1 cellular context compared by ENCODE assay signal in the genomic region with DNA sequence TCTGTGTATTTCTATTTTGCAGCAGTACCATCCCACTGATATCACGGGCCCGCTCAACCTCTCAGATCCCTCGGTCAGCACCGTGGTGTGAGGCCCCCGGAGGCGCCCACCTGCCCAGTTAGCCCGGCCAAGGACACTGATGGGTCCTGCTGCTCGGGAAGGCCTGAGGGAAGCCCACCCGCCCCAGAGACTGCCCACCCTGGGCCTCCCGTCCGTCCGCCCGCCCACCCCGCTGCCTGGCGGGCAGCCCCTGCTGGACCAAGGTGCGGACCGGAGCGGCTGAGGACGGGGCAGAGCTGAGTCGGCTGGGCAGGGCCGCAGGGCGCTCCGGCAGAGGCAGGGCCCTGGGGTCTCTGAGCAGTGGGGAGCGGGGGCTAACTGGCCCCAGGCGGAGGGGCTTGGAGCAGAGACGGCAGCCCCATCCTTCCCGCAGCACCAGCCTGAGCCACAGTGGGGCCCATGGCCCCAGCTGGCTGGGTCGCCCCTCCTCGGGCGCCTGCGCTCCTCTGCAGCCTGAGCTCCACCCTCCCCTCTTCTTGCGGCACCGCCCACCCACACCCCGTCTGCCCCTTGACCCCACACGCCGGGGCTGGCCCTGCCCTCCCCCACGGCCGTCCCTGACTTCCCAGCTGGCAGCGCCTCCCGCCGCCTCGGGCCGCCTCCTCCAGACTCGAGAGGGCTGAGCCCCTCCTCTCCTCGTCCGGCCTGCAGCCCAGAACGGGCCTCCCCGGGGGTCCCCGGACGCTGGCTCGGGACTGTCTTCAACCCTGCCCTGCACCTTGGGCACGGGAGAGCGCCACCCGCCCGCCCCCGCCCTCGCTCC.
A peak's percentile ranks its signal among the peaks of the same experiment; 100 is the strongest.
TF ChIP-seq lines count a peak whose summit lies in the region.

No MANE protein-coding gene starts in this region.

TF ChIP-seq in HEK293, 187 proteins besides CTCF, POLR2A, EP300 and RAD21 (continued from another document and continues in another):
- TF ChIP-seq ZBTB8A (tag by site-specific recombination; IDR thresholded peaks at IDR 0.05) (no peak; the same call in 1 of the 2 replicates), ZNF521 (tag by site-specific recombination; IDR thresholded peaks at IDR 0.05) (no peak), ZNF48 (tag by site-specific recombination; IDR thresholded peaks at IDR 0.05) (no peak), KLF1 (tag by site-specific recombination; IDR thresholded peaks at IDR 0.05) (peak; percentile 100), ZNF701 (tag by site-specific recombination; IDR thresholded peaks at IDR 0.05) (no peak), ZNF239 (tag by site-specific recombination; IDR thresholded peaks at IDR 0.05) (no peak), ZNF138 (tag by site-specific recombination; IDR thresholded peaks at IDR 0.05; ENCODE audit: borderline replicate concordance) (no peak), SP3 (tag by site-specific recombination; IDR thresholded peaks at IDR 0.05) (peak; percentile 90), SCRT2 (tag by site-specific recombination; IDR thresholded peaks at IDR 0.05) (no peak), ZNF777 (tag by site-specific recombination; IDR thresholded peaks at IDR 0.05; ENCODE audit: borderline replicate concordance) (no peak), ZFHX2 (tag by site-specific recombination; conservative IDR thresholded peaks at IDR 0.05) (peak; percentile 89), ZNF530 (tag by site-specific recombination; IDR thresholded peaks at IDR 0.05; ENCODE audit: low read depth) (no peak), WT1 (tag by site-specific recombination; IDR thresholded peaks at IDR 0.05) (peak; percentile 58), OSR2 (tag by site-specific recombination; IDR thresholded peaks at IDR 0.05) (0 out of 2 replicates have a peak, but pooled peaks have one; percentile 28), BCL11A (tag by site-specific recombination; IDR thresholded peaks at IDR 0.05; ENCODE audit: low read depth) (peak; percentile 77), ZFP37 (tag by site-specific recombination; IDR thresholded peaks at IDR 0.05) (no peak), GLI2 (tag by site-specific recombination; IDR thresholded peaks at IDR 0.05; ENCODE audit: borderline replicate concordance, low read depth) (no peak), MZF1 (tag by site-specific recombination; IDR thresholded peaks at IDR 0.05; ENCODE audit: borderline replicate concordance) (no peak), ZFP69B (tag by site-specific recombination; IDR thresholded peaks at IDR 0.05) (peak; percentile 92), EGR2 (tag by site-specific recombination; IDR thresholded peaks at IDR 0.05; ENCODE audit: low read depth) (peak; percentile 78), ZNF660 (tag by site-specific recombination; IDR thresholded peaks at IDR 0.05) (no peak), TRIM28 (IDR thresholded peaks at IDR 0.05; ENCODE audit: borderline replicate concordance, low read length) (no peak), ZNF473 (tag by site-specific recombination; IDR thresholded peaks at IDR 0.05) (no peak), ZNF549 (tag by site-specific recombination; IDR thresholded peaks at IDR 0.05) (no peak), ZNF19 (tag by site-specific recombination; IDR thresholded peaks at IDR 0.05; ENCODE audit: low read depth) (no peak), ZNF654 (tag by site-specific recombination; IDR thresholded peaks at IDR 0.05; ENCODE audit: low read depth) (no peak), ZNF585B (tag by site-specific recombination; IDR thresholded peaks at IDR 0.05) (no peak), ZNF670 (tag by site-specific recombination; IDR thresholded peaks at IDR 0.05; ENCODE audit: low read depth) (no peak), ZNF426 (tag by site-specific recombination; IDR thresholded peaks at IDR 0.05) (no peak)
- TF ChIP-seq, protein P1, sequence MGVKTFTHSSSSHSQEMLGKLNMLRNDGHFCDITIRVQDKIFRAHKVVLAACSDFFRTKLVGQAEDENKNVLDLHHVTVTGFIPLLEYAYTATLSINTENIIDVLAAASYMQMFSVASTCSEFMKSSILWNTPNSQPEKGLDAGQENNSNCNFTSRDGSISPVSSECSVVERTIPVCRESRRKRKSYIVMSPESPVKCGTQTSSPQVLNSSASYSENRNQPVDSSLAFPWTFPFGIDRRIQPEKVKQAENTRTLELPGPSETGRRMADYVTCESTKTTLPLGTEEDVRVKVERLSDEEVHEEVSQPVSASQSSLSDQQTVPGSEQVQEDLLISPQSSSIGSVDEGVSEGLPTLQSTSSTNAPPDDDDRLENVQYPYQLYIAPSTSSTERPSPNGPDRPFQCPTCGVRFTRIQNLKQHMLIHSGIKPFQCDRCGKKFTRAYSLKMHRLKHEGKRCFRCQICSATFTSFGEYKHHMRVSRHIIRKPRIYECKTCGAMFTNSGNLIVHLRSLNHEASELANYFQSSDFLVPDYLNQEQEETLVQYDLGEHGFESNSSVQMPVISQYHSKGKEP (tag by site-specific recombination; IDR thresholded peaks at IDR 0.05) = no peak
- TF ChIP-seq, protein P2, sequence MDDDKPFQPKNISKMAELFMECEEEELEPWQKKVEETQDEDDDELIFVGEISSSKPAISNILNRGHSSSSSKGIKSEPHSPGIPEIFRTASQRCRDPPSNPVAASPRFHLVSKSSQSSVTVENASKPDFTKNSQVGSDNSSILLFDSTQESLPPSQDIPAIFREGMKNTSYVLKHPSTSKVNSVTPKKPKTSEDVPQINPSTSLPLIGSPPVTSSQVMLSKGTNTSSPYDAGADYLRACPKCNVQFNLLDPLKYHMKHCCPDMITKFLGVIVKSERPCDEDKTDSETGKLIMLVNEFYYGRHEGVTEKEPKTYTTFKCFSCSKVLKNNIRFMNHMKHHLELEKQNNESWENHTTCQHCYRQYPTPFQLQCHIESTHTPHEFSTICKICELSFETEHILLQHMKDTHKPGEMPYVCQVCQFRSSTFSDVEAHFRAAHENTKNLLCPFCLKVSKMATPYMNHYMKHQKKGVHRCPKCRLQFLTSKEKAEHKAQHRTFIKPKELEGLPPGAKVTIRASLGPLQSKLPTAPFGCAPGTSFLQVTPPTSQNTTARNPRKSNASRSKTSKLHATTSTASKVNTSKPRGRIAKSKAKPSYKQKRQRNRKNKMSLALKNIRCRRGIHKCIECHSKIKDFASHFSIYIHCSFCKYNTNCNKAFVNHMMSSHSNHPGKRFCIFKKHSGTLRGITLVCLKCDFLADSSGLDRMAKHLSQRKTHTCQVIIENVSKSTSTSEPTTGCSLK (tag by site-specific recombination; IDR thresholded peaks at IDR 0.05) = no peak
- TF ChIP-seq, protein P3, sequence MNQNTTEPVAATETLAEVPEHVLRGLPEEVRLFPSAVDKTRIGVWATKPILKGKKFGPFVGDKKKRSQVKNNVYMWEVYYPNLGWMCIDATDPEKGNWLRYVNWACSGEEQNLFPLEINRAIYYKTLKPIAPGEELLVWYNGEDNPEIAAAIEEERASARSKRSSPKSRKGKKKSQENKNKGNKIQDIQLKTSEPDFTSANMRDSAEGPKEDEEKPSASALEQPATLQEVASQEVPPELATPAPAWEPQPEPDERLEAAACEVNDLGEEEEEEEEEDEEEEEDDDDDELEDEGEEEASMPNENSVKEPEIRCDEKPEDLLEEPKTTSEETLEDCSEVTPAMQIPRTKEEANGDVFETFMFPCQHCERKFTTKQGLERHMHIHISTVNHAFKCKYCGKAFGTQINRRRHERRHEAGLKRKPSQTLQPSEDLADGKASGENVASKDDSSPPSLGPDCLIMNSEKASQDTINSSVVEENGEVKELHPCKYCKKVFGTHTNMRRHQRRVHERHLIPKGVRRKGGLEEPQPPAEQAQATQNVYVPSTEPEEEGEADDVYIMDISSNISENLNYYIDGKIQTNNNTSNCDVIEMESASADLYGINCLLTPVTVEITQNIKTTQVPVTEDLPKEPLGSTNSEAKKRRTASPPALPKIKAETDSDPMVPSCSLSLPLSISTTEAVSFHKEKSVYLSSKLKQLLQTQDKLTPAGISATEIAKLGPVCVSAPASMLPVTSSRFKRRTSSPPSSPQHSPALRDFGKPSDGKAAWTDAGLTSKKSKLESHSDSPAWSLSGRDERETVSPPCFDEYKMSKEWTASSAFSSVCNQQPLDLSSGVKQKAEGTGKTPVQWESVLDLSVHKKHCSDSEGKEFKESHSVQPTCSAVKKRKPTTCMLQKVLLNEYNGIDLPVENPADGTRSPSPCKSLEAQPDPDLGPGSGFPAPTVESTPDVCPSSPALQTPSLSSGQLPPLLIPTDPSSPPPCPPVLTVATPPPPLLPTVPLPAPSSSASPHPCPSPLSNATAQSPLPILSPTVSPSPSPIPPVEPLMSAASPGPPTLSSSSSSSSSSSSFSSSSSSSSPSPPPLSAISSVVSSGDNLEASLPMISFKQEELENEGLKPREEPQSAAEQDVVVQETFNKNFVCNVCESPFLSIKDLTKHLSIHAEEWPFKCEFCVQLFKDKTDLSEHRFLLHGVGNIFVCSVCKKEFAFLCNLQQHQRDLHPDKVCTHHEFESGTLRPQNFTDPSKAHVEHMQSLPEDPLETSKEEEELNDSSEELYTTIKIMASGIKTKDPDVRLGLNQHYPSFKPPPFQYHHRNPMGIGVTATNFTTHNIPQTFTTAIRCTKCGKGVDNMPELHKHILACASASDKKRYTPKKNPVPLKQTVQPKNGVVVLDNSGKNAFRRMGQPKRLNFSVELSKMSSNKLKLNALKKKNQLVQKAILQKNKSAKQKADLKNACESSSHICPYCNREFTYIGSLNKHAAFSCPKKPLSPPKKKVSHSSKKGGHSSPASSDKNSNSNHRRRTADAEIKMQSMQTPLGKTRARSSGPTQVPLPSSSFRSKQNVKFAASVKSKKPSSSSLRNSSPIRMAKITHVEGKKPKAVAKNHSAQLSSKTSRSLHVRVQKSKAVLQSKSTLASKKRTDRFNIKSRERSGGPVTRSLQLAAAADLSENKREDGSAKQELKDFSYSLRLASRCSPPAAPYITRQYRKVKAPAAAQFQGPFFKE (tag by site-specific recombination; IDR thresholded peaks at IDR 0.05; ENCODE audit: borderline replicate concordance) = no peak
- TF ChIP-seq, protein P4, sequence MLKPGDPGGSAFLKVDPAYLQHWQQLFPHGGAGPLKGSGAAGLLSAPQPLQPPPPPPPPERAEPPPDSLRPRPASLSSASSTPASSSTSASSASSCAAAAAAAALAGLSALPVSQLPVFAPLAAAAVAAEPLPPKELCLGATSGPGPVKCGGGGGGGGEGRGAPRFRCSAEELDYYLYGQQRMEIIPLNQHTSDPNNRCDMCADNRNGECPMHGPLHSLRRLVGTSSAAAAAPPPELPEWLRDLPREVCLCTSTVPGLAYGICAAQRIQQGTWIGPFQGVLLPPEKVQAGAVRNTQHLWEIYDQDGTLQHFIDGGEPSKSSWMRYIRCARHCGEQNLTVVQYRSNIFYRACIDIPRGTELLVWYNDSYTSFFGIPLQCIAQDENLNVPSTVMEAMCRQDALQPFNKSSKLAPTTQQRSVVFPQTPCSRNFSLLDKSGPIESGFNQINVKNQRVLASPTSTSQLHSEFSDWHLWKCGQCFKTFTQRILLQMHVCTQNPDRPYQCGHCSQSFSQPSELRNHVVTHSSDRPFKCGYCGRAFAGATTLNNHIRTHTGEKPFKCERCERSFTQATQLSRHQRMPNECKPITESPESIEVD (tag by site-specific recombination; IDR thresholded peaks at IDR 0.05) = no peak
- TF ChIP-seq, protein P5, sequence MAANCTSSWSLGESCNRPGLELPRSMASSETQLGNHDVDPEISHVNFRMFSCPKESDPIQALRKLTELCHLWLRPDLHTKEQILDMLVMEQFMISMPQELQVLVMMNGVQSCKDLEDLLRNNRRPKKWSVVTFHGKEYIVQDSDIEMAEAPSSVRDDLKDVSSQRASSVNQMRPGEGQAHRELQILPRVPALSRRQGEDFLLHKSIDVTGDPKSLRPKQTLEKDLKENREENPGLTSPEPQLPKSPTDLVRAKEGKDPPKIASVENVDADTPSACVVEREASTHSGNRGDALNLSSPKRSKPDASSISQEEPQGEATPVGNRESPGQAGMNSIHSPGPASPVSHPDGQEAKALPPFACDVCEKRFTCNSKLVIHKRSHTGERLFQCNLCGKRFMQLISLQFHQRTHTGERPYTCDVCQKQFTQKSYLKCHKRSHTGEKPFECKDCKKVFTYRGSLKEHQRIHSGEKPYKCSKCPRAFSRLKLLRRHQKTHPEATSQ (tag by site-specific recombination; IDR thresholded peaks at IDR 0.05) = no peak
- TF ChIP-seq, protein P6, sequence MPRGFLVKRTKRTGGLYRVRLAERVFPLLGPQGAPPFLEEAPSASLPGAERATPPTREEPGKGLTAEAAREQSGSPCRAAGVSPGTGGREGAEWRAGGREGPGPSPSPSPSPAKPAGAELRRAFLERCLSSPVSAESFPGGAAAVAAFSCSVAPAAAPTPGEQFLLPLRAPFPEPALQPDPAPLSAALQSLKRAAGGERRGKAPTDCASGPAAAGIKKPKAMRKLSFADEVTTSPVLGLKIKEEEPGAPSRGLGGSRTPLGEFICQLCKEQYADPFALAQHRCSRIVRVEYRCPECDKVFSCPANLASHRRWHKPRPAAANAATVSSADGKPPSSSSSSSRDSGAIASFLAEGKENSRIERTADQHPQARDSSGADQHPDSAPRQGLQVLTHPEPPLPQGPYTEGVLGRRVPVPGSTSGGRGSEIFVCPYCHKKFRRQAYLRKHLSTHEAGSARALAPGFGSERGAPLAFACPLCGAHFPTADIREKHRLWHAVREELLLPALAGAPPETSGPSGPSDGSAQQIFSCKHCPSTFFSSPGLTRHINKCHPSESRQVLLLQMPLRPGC (tag by site-specific recombination; IDR thresholded peaks at IDR 0.05) = no peak
- TF ChIP-seq, protein P7, sequence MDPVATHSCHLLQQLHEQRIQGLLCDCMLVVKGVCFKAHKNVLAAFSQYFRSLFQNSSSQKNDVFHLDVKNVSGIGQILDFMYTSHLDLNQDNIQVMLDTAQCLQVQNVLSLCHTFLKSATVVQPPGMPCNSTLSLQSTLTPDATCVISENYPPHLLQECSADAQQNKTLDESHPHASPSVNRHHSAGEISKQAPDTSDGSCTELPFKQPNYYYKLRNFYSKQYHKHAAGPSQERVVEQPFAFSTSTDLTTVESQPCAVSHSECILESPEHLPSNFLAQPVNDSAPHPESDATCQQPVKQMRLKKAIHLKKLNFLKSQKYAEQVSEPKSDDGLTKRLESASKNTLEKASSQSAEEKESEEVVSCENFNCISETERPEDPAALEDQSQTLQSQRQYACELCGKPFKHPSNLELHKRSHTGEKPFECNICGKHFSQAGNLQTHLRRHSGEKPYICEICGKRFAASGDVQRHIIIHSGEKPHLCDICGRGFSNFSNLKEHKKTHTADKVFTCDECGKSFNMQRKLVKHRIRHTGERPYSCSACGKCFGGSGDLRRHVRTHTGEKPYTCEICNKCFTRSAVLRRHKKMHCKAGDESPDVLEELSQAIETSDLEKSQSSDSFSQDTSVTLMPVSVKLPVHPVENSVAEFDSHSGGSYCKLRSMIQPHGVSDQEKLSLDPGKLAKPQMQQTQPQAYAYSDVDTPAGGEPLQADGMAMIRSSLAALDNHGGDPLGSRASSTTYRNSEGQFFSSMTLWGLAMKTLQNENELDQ (tag by site-specific recombination; IDR thresholded peaks at IDR 0.05; ENCODE audit: low read depth) = no peak
- TF ChIP-seq, protein P8, sequence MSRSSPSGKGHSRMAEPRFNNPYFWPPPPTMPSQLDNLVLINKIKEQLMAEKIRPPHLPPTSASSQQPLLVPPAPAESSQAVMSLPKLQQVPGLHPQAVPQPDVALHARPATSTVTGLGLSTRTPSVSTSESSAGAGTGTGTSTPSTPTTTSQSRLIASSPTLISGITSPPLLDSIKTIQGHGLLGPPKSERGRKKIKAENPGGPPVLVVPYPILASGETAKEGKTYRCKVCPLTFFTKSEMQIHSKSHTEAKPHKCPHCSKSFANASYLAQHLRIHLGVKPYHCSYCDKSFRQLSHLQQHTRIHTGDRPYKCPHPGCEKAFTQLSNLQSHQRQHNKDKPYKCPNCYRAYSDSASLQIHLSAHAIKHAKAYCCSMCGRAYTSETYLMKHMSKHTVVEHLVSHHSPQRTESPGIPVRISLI (tag by site-specific recombination; IDR thresholded peaks at IDR 0.05) = no peak
